In the genomic region with DNA sequence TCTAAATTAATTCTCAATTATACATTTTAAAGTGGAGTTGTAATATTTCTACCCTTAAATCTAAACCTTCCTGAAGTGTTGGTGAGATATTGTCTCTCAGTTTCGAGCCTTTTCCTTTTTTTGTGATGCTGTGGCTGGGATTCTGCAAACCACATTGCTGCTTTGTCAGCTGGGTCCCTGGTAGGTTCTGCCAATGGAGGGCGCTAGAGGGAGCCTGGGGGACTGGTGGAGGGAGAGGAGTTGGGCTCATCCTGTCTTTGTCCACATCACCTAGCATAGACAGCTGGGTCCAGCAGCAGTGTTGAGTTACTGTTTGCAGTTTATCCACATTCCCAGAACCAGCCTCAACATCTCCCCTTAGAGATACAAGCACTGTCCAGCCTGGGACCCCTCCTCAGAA, we compare ENCODE assay signal across 11 cellular contexts. TPM values are rescaled to one million over a fixed set of nuclear protein-coding genes. Genes with fewer than 3 reads are reported as not detected.
DNase-seq lines count a peak whose midpoint lies in the region; ATAC-seq, FAIRE-seq and TF ChIP-seq lines count a peak whose summit lies in the region.
"Had no signal": no experiment of that assay in that cellular context is flagged by ENCODE, and none has a peak within 500 bp of the region (broad histone marks: within the 10 kb centered on the region; RNA-seq: fewer than 3 reads in every experiment).

No MANE protein-coding gene starts in this region.

- no peak for FAIRE-seq in frontal cortex (lab: Jason Lieb, UNC)

- H3K36me3 ChIP-seq in gastroesophageal sphincter: peaks cover 0 to 4% of the 10 kb centered on the region in 2 donors

- H3K27me3 ChIP-seq in foreskin keratinocyte (no peaks in the 10 kb centered on the region), gastroesophageal sphincter (no peaks in the 10 kb centered on the region)

- no peak for DNase-seq in AG10803 (ENCODE audit: low read depth)
- no peak for DNase-seq in GM10266 (ENCODE audit: extremely low spot score)
- peak; percentile 25 for DNase-seq in RPMI8226
- no peak for DNase-seq in foreskin keratinocyte
- DNase-seq in frontal cortex (ENCODE audit: low spot score in 2 of 2): no peak
- no peak for DNase-seq in activated CD8-positive, alpha-beta memory T cell treated with anti-CD3 and anti-CD28 coated beads, Interleukin-2, amount 50 U/mL, for 4 hours
- no peak for DNase-seq in medulla oblongata (ENCODE audit: extremely low spot score)
- DNase-seq: activated CD8-positive, alpha-beta memory T cell treated with anti-CD3 and anti-CD28 coated beads, Interleukin-2, amount 10 ng/mL, durations not matched to agents 7 days and 5 days; naive B cell; NCI-H524 treated with DMSO at 0.1 percent for 48 hours had no signal

- H3K27ac ChIP-seq in foreskin keratinocyte: no peak overlapping the region
- H3K27ac ChIP-seq in gastroesophageal sphincter: no peak overlapping the region

- TF ChIP-seq CTCF in AG10803 (conservative IDR thresholded peaks at IDR 0.05; ENCODE audit: low read length): peak; percentile 50
- TF ChIP-seq CTCF in GM10266 (IDR thresholded peaks at IDR 0.05; ENCODE audit: control insufficient read depth, insufficient read depth, low read depth, missing control alignments): peak; percentile 5
- TF ChIP-seq CTCF in foreskin keratinocyte (conservative IDR thresholded peaks at IDR 0.05): peak; percentile 35
- no peak for TF ChIP-seq CTCF in gastroesophageal sphincter (IDR thresholded peaks at IDR 0.05)

- H3K9me3 ChIP-seq in gastroesophageal sphincter: no peaks in the 10 kb centered on the region

- no peak for TF ChIP-seq POLR2A in gastroesophageal sphincter (IDR thresholded peaks at IDR 0.05)

- no peaks in the 10 kb centered on the region for H3K4me1 ChIP-seq in foreskin keratinocyte
- H3K4me1 ChIP-seq in gastroesophageal sphincter: peaks cover 0 to 7% (median 0%) of the 10 kb centered on the region in 3 donors

- TF ChIP-seq EP300 in gastroesophageal sphincter (IDR thresholded peaks at IDR 0.05): no peak

- ATAC-seq in foreskin keratinocyte: no peak
- ATAC-seq in gastroesophageal sphincter: no peak
- ATAC-seq: activated CD8-positive, alpha-beta memory T cell treated with anti-CD3 and anti-CD28 coated beads, Interleukin-2, amount 10 ng/mL, durations not matched to agents 7 days and 5 days had no signal

- H3K4me3 ChIP-seq in AG10803 (ENCODE audit: low read length) (no peak overlapping the region), gastroesophageal sphincter (no peak overlapping the region)

- 57 to 88% methylated on average over 1 of the region's 2 CpGs for WGBS in gastroesophageal sphincter (ENCODE audit: low coverage in 1 of 2), 2 donors

RNA-seq across cellular contexts. Expression of gene TRAF6, which starts 41.0 kb away (rescaled TPM):
- total RNA-seq in foreskin keratinocyte: 11.2 and 12.4 TPM in 2 replicates
- 3.4 and 3.8 TPM in 2 replicates for polyA plus RNA-seq in foreskin keratinocyte
- 13.0 TPM for total RNA-seq in frontal cortex
- 10 to 100 TPM; 13.5 to 17.0 (median 16.1) TPM for total RNA-seq in gastroesophageal sphincter

Comparison
In these comparisons a context has a peak if more than half of its experiments do, and no peak if none do; other contexts are left out.
1. CTCF ChIP-seq: peak in AG10803 (single experiment), GM10266 (single experiment) and foreskin keratinocyte (single experiment); none in gastroesophageal sphincter (0 of 4).